9 cellular contexts compared by ENCODE assay signal in the genomic region with DNA sequence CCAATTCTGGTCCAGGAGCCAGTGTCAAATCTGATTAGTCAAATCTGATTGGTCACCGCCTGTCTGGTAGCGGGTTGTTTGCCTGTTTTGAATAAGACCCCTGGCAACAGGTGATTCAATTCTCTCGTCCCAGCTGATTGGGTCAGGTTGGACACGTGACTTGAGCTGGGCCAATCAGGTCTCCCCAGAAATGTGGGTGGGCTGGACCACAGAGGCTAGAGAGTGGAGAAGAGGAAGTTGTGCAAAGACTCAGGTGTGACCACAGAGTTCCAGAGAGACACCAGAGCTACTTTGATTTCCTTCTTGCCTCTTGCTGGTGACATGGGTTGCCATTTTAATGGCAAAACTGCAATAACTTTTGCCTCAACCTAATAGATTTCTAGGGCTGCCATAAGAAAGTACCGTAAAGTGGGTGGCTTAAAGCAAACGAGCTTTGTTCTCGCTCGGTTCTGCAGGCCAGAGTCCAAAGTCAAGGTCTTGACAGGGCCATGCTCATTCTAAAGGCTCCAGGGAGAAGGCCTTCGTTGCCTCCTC. TPM values are rescaled to one million over a fixed set of nuclear protein-coding genes. Genes with fewer than 3 reads are reported as not detected.
A peak's percentile ranks its signal among the peaks of the same experiment; 100 is the strongest.
DNase-seq lines count a peak whose midpoint lies in the region; ATAC-seq, FAIRE-seq and TF ChIP-seq lines count a peak whose summit lies in the region.
"Had no signal": no experiment of that assay in that cellular context is flagged by ENCODE, and none has a peak within 500 bp of the region (broad histone marks: within the 10 kb centered on the region; RNA-seq: fewer than 3 reads in every experiment).

No MANE protein-coding gene starts in this region.

- CTCF ChIA-PET in CD4-positive, alpha-beta T cell (lab: Charles Lee): interaction anchor here (2.3 kb wide), 1 partner anchor 19 kb away, joined by 7 read pairs; no protein-coding TSS in a partner anchor

- FAIRE-seq in RCC 7860 (lab: Jason Lieb, UNC): peak; percentile 28

- POLR2A ChIA-PET in CD4-positive, alpha-beta T cell (lab: Charles Lee): interaction anchor here (0.6 to 1.2 kb wide), 5 partner anchors 14 to 328 kb away, joined by 3 to 4 read pairs (median 3); no protein-coding TSS in a partner anchor

- H3K27ac Mint-ChIP-seq in CD4-positive, alpha-beta T cell: peak overlapping the region; percentile 15

- H3K4me3 Mint-ChIP-seq in CD4-positive, alpha-beta T cell: no peak overlapping the region

- peaks cover 23% of the 10 kb centered on the region for H3K27me3 ChIP-seq in CD4-positive, alpha-beta T cell (ENCODE audit: control insufficient read depth, insufficient read depth, low read length)

- peak; percentile 38 to 73 (median 60) for DNase-seq in CD4-positive, alpha-beta T cell
- DNase-seq in RCC 7860 (ENCODE audit: low spot score) (peak; percentile 64), activated T-helper 1 cell treated with Interleukin-2 at 50 U/mL for 16 hours (ENCODE audit: low read depth) (peak; percentile 44), left ventricle myocardium superior (no peak), NCI-H2107 (lab: John Stamatoyannopoulos, UW) (no peak)
- DNase-seq in stimulated activated CD8-positive, alpha-beta memory T cell treated with anti-CD3 and anti-CD28 coated beads, Interleukin-12 subunit alpha, Interleukin-12 subunit beta, amount 100 ng/mL, for 4 hours (ENCODE audit: low read depth): peak; percentile 58

- H3K27me3 Mint-ChIP-seq in CD4-positive, alpha-beta T cell: peaks cover 43% of the 10 kb centered on the region

- peak; percentile 97 for ATAC-seq in CD4-positive, alpha-beta T cell (ENCODE audit: poor library complexity)
- ATAC-seq in GM19043 (IDR thresholded peaks at IDR 0.05; ENCODE audit: low read depth, unreplicated experiment) (peak; percentile 74), HG03135 (IDR thresholded peaks at IDR 0.05; ENCODE audit: unreplicated experiment) (peak; percentile 74), left ventricle myocardium superior (peak; percentile 33)

- no peak for TF ChIP-seq CTCF in CD4-positive, alpha-beta T cell (IDR thresholded peaks at IDR 0.05)

- intact Hi-C loops in CD4-positive, alpha-beta T cell (cut with DNase I, micrococcal nuclease): no loop called here
- intact Hi-C loops in left ventricle myocardium superior (cut with micrococcal nuclease): no loop called here

- H3K4me1 Mint-ChIP-seq in CD4-positive, alpha-beta T cell (ENCODE audit: low read depth): peaks cover 42% of the 10 kb centered on the region

- no peaks in the 10 kb centered on the region for H3K36me3 Mint-ChIP-seq in CD4-positive, alpha-beta T cell (ENCODE audit: low read depth)

- no peaks in the 10 kb centered on the region for H3K9me3 Mint-ChIP-seq in CD4-positive, alpha-beta T cell

- H3K9me3 ChIP-seq in CD4-positive, alpha-beta T cell (ENCODE audit: control insufficient read depth, low read length): no peaks in the 10 kb centered on the region

- no peak overlapping the region for H3K27ac ChIP-seq in CD4-positive, alpha-beta T cell (ENCODE audit: low read depth, low read length)

RNA-seq across cellular contexts. Expression of gene TNFSF9, which starts 5.4 kb away (rescaled TPM):
- total RNA-seq in CD4-positive, alpha-beta T cell: 1 to 10 TPM; 1.5 to 1.8 TPM
- 1.0 TPM for total RNA-seq in left ventricle myocardium superior

RNA-seq across cellular contexts. Expression of gene TUBB4A, which starts 34.1 kb away (rescaled TPM):
- total RNA-seq in CD4-positive, alpha-beta T cell: under 1 TPM; 0.53 to 0.88 TPM
- total RNA-seq in left ventricle myocardium superior: 2.8 TPM
- total RNA-seq: myocyte had no signal

RNA-seq across cellular contexts. Expression of gene DENND1C, which starts 54.6 kb away (rescaled TPM):
- 100 to 1,000 TPM; 111 to 118 TPM for total RNA-seq in CD4-positive, alpha-beta T cell
- total RNA-seq in left ventricle myocardium superior: 0.87 TPM
- total RNA-seq: myocyte had no signal

RNA-seq across cellular contexts. Expression of gene CD70, which starts 54.7 kb away (rescaled TPM):
- total RNA-seq in CD4-positive, alpha-beta T cell: not detected
- total RNA-seq in left ventricle myocardium superior: not detected

Comparison
In these comparisons a context has a peak if more than half of its experiments do, and no peak if none do; other contexts are left out.
1. ATAC-seq: peak in every context shown above with its lines; median percentile 97 in CD4-positive, alpha-beta T cell; 74 in GM19043; 74 in HG03135; 33 in left ventricle myocardium superior.
2. DNase-seq: peak in CD4-positive, alpha-beta T cell (10 of 10), RCC 7860 (single experiment), activated T-helper 1 cell treated with Interleukin-2 at 50 U/mL for 16 hours (single experiment) and stimulated activated CD8-positive, alpha-beta memory T cell treated with anti-CD3 and anti-CD28 coated beads, Interleukin-12 subunit alpha, Interleukin-12 subunit beta, amount 100 ng/mL, for 4 hours (single experiment); none in left ventricle myocardium superior (single experiment) and NCI-H2107 (single experiment).
3. RNA of gene DENND1C, which starts 54.6 kb away (total RNA-seq): 111 to 118 TPM in CD4-positive, alpha-beta T cell; 0.87 TPM in left ventricle myocardium superior (single experiment); every median in the first group is over 10 times any median in the second.